Comparison of ENCODE assay signal across 26 cellular contexts in genomic region chr2:223486741-223487140, GRCh38.
A peak's percentile ranks its signal among the peaks of the same experiment; 100 is the strongest.
DNase-seq lines count a peak whose midpoint lies in the region; ATAC-seq, FAIRE-seq and TF ChIP-seq lines count a peak whose summit lies in the region.
"Had no signal": no experiment of that assay in that cellular context is flagged by ENCODE, and none has a peak within 500 bp of the region (broad histone marks: within the 10 kb centered on the region; RNA-seq: fewer than 3 reads in every experiment).

No MANE protein-coding gene starts in this region.

- FAIRE-seq in RCC 7860 (lab: Jason Lieb, UNC), result peak; percentile 92
- FAIRE-seq: A549, G401.6, GM12892, HepG2, K562 had no signal

- TF ChIP-seq CTCF in astrocyte of the cerebellum (IDR thresholded peaks at IDR 0.05; ENCODE audit: low read depth, low read length, missing control alignments), result no peak

- DNase-seq in Caki2 (ENCODE audit: low read depth), result peak; percentile 22
- peak; percentile 55 for DNase-seq in RCC 7860 (ENCODE audit: low spot score)
- peak; percentile 22 for DNase-seq in astrocyte of the cerebellum (ENCODE audit: low read depth)
- DNase-seq in kidney tubule cell (ENCODE audit: low spot score), result peak; percentile 66
- DNase-seq in activated CD4-positive, alpha-beta T cell treated with anti-CD3 and anti-CD28 coated beads, Interleukin-2, amount 50 U/mL, for 1 hour, result no peak
- DNase-seq in T-helper 9 cell, result no peak
- DNase-seq: Caco-2; CD4-positive, alpha-beta memory T cell; MM.1S; NCI-H1092; NCI-H1436; NCI-H187 treated with DMSO at 0.1 percent for 48 hours; NCI-H2171; NCI-H524 treated with DMSO at 0.1 percent for 48 hours; OCI-M1; RPMI8226; SHP77 treated with DMSO at 0.1 percent for 48 hours had no signal

- in situ Hi-C loops in Caki2 (cut with HindIII; ENCODE audit: low pct_unique_long_range_greater_than_20kb, low sequenced_read_pairs), result no loop called here
- in situ Hi-C loops in astrocyte of the cerebellum (cut with HindIII; ENCODE audit: low sequenced_read_pairs), result no loop called here

- no peak overlapping the region for H3K4me3 ChIP-seq in astrocyte of the cerebellum (ENCODE audit: low read depth, low read length)
- H3K4me3 ChIP-seq: A549, GM23338, HAP-1, K562 had no signal

- ATAC-seq in GM19463 (IDR thresholded peaks at IDR 0.05; ENCODE audit: unreplicated experiment) (no peak), HG03097 (IDR thresholded peaks at IDR 0.05; ENCODE audit: low FRiP score, unreplicated experiment) (no peak)
- ATAC-seq: A549, GM23338, HepG2, K562 had no signal

Comparison
In these comparisons a context has a peak if more than half of its experiments do, and no peak if none do; other contexts are left out.
1. DNase-seq: peak in Caki2 (single experiment), RCC 7860 (single experiment), astrocyte of the cerebellum (single experiment) and kidney tubule cell (single experiment); none in activated CD4-positive, alpha-beta T cell treated with anti-CD3 and anti-CD28 coated beads, Interleukin-2, amount 50 U/mL, for 1 hour (single experiment) and T-helper 9 cell (single experiment).